ENCODE assay signal across 8 cellular contexts in the genomic region with DNA sequence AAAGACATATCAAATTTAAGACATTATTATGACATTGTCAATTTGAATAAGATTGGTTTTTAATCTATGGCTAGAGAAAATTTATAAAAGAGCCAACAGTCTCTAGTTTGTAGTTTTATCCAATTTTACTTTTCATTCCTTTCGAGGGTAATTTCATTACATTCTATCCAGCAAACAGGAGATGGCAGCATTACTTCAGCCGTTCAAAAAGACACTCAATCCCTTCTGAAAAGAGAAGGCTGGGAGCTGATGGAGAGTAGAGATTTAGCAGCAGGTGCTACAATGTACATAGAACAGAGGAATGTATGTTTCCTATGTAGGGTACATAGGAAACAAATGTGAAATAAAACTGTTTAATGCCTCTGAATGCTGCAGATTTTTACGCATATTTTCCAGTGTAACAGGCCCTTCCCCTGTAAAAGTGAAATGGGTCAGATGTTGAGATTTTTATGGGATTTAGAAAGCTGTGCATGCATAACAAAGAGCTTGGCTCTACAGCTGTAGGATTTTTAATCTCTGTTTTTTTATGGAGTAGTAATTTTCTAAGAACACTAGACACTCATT. TPM values are rescaled to one million over a fixed set of nuclear protein-coding genes. Genes with fewer than 3 reads are reported as not detected.
DNase-seq lines count a peak whose midpoint lies in the region; ATAC-seq and TF ChIP-seq lines count a peak whose summit lies in the region.

No MANE protein-coding gene starts in this region.

- BruUV-seq in Calu3 (replicated peaks; lab: Mats Ljungman, UMichigan): no TSS peak

- no peak overlapping the region for H3K4me3 Mint-ChIP-seq in Calu3 (ENCODE audit: low read depth, unreplicated experiment)

- no peaks in the 10 kb centered on the region for H3K36me3 Mint-ChIP-seq in Calu3 (ENCODE audit: insufficient read depth, unreplicated experiment)

- no peak overlapping the region for H3K27ac Mint-ChIP-seq in Calu3 (ENCODE audit: unreplicated experiment)

- DNase-seq in Calu3 (peak; percentile 34), HuH-7.5 (ENCODE audit: low spot score) (peak; percentile 28), RWPE1 (ENCODE audit: low spot score) (no peak), globus pallidus (ENCODE audit: low spot score) (peak; percentile 65), NOMO-1 treated with DMSO at 0.1 percent for 48 hours (lab: John Stamatoyannopoulos, UW; ENCODE audit: unreplicated experiment) (no peak), KG1 (lab: John Stamatoyannopoulos, UW) (no peak)

- ATAC-seq in GM18511 (IDR thresholded peaks at IDR 0.05; ENCODE audit: unreplicated experiment): no peak
- ATAC-seq in GM18520 (IDR thresholded peaks at IDR 0.05; ENCODE audit: unreplicated experiment): no peak

- no peaks in the 10 kb centered on the region for H3K4me1 Mint-ChIP-seq in Calu3 (ENCODE audit: low read depth, unreplicated experiment)

- POLR2A ChIA-PET in RWPE1 (lab: Yijun Ruan, JAX; ENCODE audit: low non-redundant PET): interaction anchor here (0.6 kb wide), 1 partner anchor 654 kb away, joined by 3 read pairs; no protein-coding TSS in a partner anchor

- H3K27ac ChIP-seq in RWPE1: no peak overlapping the region

- peak; percentile 48 for TF ChIP-seq CTCF in Calu3 (IDR thresholded peaks at IDR 0.05; ENCODE audit: unreplicated experiment)
- peak; percentile 34 for TF ChIP-seq CTCF in RWPE1 (conservative IDR thresholded peaks at IDR 0.05; ENCODE audit: low read depth)

- intact Hi-C loops in Calu3 (cut with micrococcal nuclease; ENCODE audit: unreplicated experiment): loop anchor here (1.0 to 5.0 kb wide), 6 partner anchors 107 to 723 kb away; no protein-coding TSS in a partner anchor

- CTCF ChIA-PET in Calu3 (lab: Charles Lee) (interaction anchor here (0.9 to 1.3 kb wide), 5 partner anchors 107 to 1086 kb away, joined by 3 to 9 read pairs (median 6); no protein-coding TSS in a partner anchor), RWPE1 (lab: Yijun Ruan, JAX) (interaction anchor here (0.6 to 1.0 kb wide), 4 partner anchors 54 to 722 kb away, joined by 3 read pairs; no protein-coding TSS in a partner anchor)

- no peaks in the 10 kb centered on the region for H3K27me3 Mint-ChIP-seq in Calu3 (ENCODE audit: unreplicated experiment)

- H3K9me3 Mint-ChIP-seq in Calu3 (ENCODE audit: low read depth, unreplicated experiment): no peaks in the 10 kb centered on the region

RNA-seq across cellular contexts. Expression of gene RPS12, which starts 15.9 kb away (rescaled TPM):
- total RNA-seq in Calu3 (2022): 1,002 and 1,082 TPM in 2 replicates

RNA-seq across cellular contexts. Expression of gene SLC18B1, which starts 31.9 kb away (rescaled TPM):
- 23.9 and 25.9 TPM in 2 replicates for total RNA-seq in Calu3 (2022)

Comparison
In these comparisons a context has a peak if more than half of its experiments do, and no peak if none do; other contexts are left out.
1. DNase-seq: peak in Calu3 (single experiment), HuH-7.5 (single experiment) and globus pallidus (single experiment); none in RWPE1 (single experiment), NOMO-1 treated with DMSO at 0.1 percent for 48 hours (single experiment) and KG1 (single experiment).